Comparison of ENCODE assay signal across 26 cellular contexts in the genomic region with DNA sequence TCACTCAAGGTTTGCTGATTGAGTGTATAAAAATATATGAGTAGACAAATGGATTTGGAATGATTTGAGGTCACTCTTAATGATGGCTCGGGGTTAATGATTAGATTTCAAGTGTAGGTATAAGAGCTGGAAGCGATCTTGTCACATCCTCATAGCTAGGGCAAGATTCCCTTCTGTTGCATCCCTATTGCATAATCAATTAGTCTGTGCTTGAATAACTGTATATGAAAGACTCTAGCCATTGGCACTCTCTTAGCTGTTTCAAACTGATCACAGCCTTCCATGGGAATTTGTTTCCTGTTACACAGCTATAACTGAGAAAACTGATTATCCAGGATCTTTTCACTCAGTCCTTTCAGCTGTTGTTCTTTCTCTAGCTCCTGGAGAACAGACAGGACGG.
"Had no signal": no experiment of that assay in that cellular context is flagged by ENCODE, and none has a peak within 500 bp of the region (broad histone marks: within the 10 kb centered on the region; RNA-seq: fewer than 3 reads in every experiment).

No MANE protein-coding gene starts in this region.

- FAIRE-seq: astrocyte, bronchial epithelial cell, frontal cortex had no signal

- DNase-seq: activated CD4-positive, alpha-beta memory T cell treated with anti-CD3 and anti-CD28 coated beads for 36 hours; activated CD4-positive, alpha-beta T cell treated with anti-CD3 and anti-CD28 coated beads for 36 hours; activated CD4-positive, alpha-beta T cell treated with anti-CD3 and anti-CD28 coated beads, Interleukin-2, amount 10 ng/mL, durations not matched to agents 24 days and 14 days; activated CD4-positive, CD25-positive, alpha-beta regulatory T cell; activated CD4-positive, CD25-positive, alpha-beta regulatory T cell treated with anti-CD3 and anti-CD28 coated beads, Interleukin-2, amount 50 U/mL, for 72 hours; activated CD8-positive, alpha-beta memory T cell treated with anti-CD3 and anti-CD28 coated beads, Interleukin-2, amount 10 ng/mL, durations not matched to agents 7 days and 5 days; activated CD8-positive, alpha-beta memory T cell treated with anti-CD3 and anti-CD28 coated beads, Interleukin-2, amount 50 U/mL, for 4 hours; activated CD8-positive, alpha-beta T cell treated with anti-CD3 and anti-CD28 coated beads, Interleukin-2, amount 10 ng/mL, durations not matched to agents 7 days and 5 days; activated effector memory CD4-positive, alpha-beta T cell treated with anti-CD3 and anti-CD28 coated beads, Interleukin-2, amount 50 U/mL, for 16 hours; activated naive CD4-positive, alpha-beta T cell treated with anti-CD3 and anti-CD28 coated beads for 36 hours; activated naive CD8-positive, alpha-beta T cell treated with anti-CD3 and anti-CD28 coated beads, Interleukin-2, amount 10 ng/mL, durations not matched to agents 7 days and 5 days; activated T-cell treated with anti-CD3 and anti-CD28 coated beads, Interleukin-2, amount 50 U/mL, for 1 hour; activated T-cell treated with anti-CD3 and anti-CD28 coated beads, Interleukin-2, amount 50 U/mL, for 48 hours; amniotic stem cell; anterior cingulate cortex; dorsolateral prefrontal cortex; effector memory CD4-positive, alpha-beta T cell; endodermal cell; glutamatergic neuron; heart left ventricle; T-helper 1 cell; T-helper 17 cell; T1000 had no signal
